ENCODE assay signal across 22 cellular contexts in genomic region chr1:169525391-169525790, GRCh38.
"Had no signal": no experiment of that assay in that cellular context is flagged by ENCODE, and none has a peak within 500 bp of the region (broad histone marks: within the 10 kb centered on the region; RNA-seq: fewer than 3 reads in every experiment).

No MANE protein-coding gene starts in this region.

- DNase-seq: effector CD8-positive, alpha-beta T cell; effector memory CD8-positive, alpha-beta T cell; endodermal cell; erythroblast; foreskin keratinocyte; heart left ventricle; hypothalamus; immature natural killer cell; islet precursor cell; kidney; kidney glomerular epithelial cell; left cardiac atrium; left lung; left ventricle myocardium superior; lower lobe of right lung; mesenchymal stem cell had no signal

- H3K4me3 ChIP-seq: coronary artery, esophagus muscularis mucosa, gastroesophageal sphincter, heart left ventricle, hepatocyte, left lung, lower lobe of right lung had no signal

- ATAC-seq: effector memory CD8-positive, alpha-beta T cell; foreskin keratinocyte; gastroesophageal sphincter; heart left ventricle; left cardiac atrium; left lung; left ventricle myocardium superior; lower lobe of right lung had no signal

- H3K79me2 ChIP-seq: hepatocyte had no signal

- H3K36me3 Mint-ChIP-seq: immature natural killer cell, mesothelial cell of epicardium had no signal

- H3K9me3 ChIP-seq: esophagus muscularis mucosa, gastroesophageal sphincter, heart left ventricle, left lung, lower lobe of right lung had no signal

- H3K9me3 Mint-ChIP-seq: effector memory CD8-positive, alpha-beta T cell; endodermal cell; immature natural killer cell; mesothelial cell of epicardium had no signal

- H3K36me3 ChIP-seq: gastroesophageal sphincter, lower lobe of right lung had no signal

- H2AFZ ChIP-seq: hepatocyte had no signal

- H3K27me3 ChIP-seq: esophagus muscularis mucosa, foreskin keratinocyte, gastroesophageal sphincter, heart left ventricle, hepatocyte, left lung had no signal

- H3K4me2 ChIP-seq: hepatocyte had no signal

- H3K4me3 Mint-ChIP-seq: effector memory CD8-positive, alpha-beta T cell; endodermal cell; immature natural killer cell; mesothelial cell of epicardium had no signal

- H3K4me1 ChIP-seq: esophagus muscularis mucosa, gastroesophageal sphincter had no signal

- H3K27ac ChIP-seq: coronary artery, epithelial cell of prostate, esophagus muscularis mucosa, foreskin keratinocyte, gastroesophageal sphincter, heart left ventricle, hepatocyte, left lung, lower lobe of right lung had no signal

- H3K27ac Mint-ChIP-seq: effector memory CD8-positive, alpha-beta T cell; endodermal cell; immature natural killer cell; mesothelial cell of epicardium had no signal
